ENCODE assay signal across 13 cellular contexts in genomic region chr5:5755888-5756287, GRCh38.
DNase-seq lines count a peak whose midpoint lies in the region; ATAC-seq and TF ChIP-seq lines count a peak whose summit lies in the region.
"Had no signal": no experiment of that assay in that cellular context is flagged by ENCODE, and none has a peak within 500 bp of the region (broad histone marks: within the 10 kb centered on the region; RNA-seq: fewer than 3 reads in every experiment).

No MANE protein-coding gene starts in this region.

- H3K36me3 ChIP-seq in BLaER1 treated with 17β-estradiol and CSF1 and Interleukin-3, amounts not matched to agents 10 nM and 100 nM, result no peaks in the 10 kb centered on the region
- no peaks in the 10 kb centered on the region for H3K36me3 ChIP-seq in GM23338 (ENCODE audit: insufficient read depth)
- H3K36me3 ChIP-seq: right lobe of liver had no signal

- H3K9me3 ChIP-seq in BLaER1 treated with 17β-estradiol and CSF1 and Interleukin-3, amounts not matched to agents 10 nM and 100 nM (replicated peaks in 1 of 11), result no peaks in the 10 kb centered on the region
- H3K9me3 ChIP-seq: right lobe of liver had no signal

- H3K4me3 Mint-ChIP-seq in GM23338, result no peak overlapping the region
- H3K4me3 Mint-ChIP-seq: activated T-cell treated with anti-CD3 and anti-CD28 coated beads, Interleukin-2, amount 50 U/mL, for 4 hours; effector memory CD8-positive, alpha-beta T cell; natural killer cell had no signal

- H3K27ac Mint-ChIP-seq in GM23338, result no peak overlapping the region
- H3K27ac Mint-ChIP-seq: effector memory CD8-positive, alpha-beta T cell; natural killer cell had no signal

- no peak for DNase-seq in inferior parietal cortex (ENCODE audit: extremely low spot score)
- DNase-seq in CD1c-positive myeloid dendritic cell (ENCODE audit: extremely low spot score), result no peak
- no peak for DNase-seq in GM23338 (ENCODE audit: low spot score)
- DNase-seq in amygdala (lab: John Stamatoyannopoulos, UW), result no peak
- DNase-seq: activated T-cell treated with anti-CD3 and anti-CD28 coated beads, Interleukin-2, amount 50 U/mL, for 4 hours; effector memory CD8-positive, alpha-beta T cell; left cardiac atrium; natural killer cell; right lobe of liver had no signal

- no peaks in the 10 kb centered on the region for H3K27me3 ChIP-seq in BLaER1 treated with 17β-estradiol and CSF1 and Interleukin-3, amounts not matched to agents 10 nM and 100 nM
- no peaks in the 10 kb centered on the region for H3K27me3 ChIP-seq in GM23338 (ENCODE audit: insufficient read depth)
- H3K27me3 ChIP-seq: right lobe of liver had no signal

- H3K4me1 Mint-ChIP-seq in GM23338, result peaks cover 3% of the 10 kb centered on the region; the same call in 1 of the 3 replicates
- H3K4me1 Mint-ChIP-seq: natural killer cell had no signal

- H3K4me2 ChIP-seq in BLaER1 treated with 17β-estradiol and CSF1 and Interleukin-3, amounts not matched to agents 10 nM and 100 nM, result peak overlapping the region in 7 of 11 experiments; percentile 13 to 31 (median 26); a peak in 8 of 22 replicates
- H3K4me2 ChIP-seq in GM23338, result no peak overlapping the region

- no peak overlapping the region for H3K27ac ChIP-seq in BLaER1 treated with 17β-estradiol and CSF1 and Interleukin-3, amounts not matched to agents 10 nM and 100 nM
- H3K27ac ChIP-seq in GM23338 (ENCODE audit: low read depth), result no peak overlapping the region
- H3K27ac ChIP-seq: right lobe of liver had no signal

- no peak for TF ChIP-seq CTCF in GM23338 (conservative IDR thresholded peaks at IDR 0.05; ENCODE audit: low read depth in 2 of 2)

- H4K20me1 ChIP-seq in BLaER1 treated with 17β-estradiol and CSF1 and Interleukin-3, amounts not matched to agents 10 nM and 100 nM, result no peaks in the 10 kb centered on the region
- no peaks in the 10 kb centered on the region for H4K20me1 ChIP-seq in GM23338 (replicated peaks; ENCODE audit: insufficient read depth)

- ATAC-seq in GM19351 (IDR thresholded peaks at IDR 0.05; ENCODE audit: unreplicated experiment), result peak; percentile 37
- peak; percentile 46 for ATAC-seq in HG02610 (IDR thresholded peaks at IDR 0.05; ENCODE audit: unreplicated experiment)
- ATAC-seq in HG03354 (IDR thresholded peaks at IDR 0.05; ENCODE audit: poor library complexity, severe bottlenecking, unreplicated experiment), result peak; percentile 47
- ATAC-seq in GM23338, result no peak
- ATAC-seq: activated T-cell treated with anti-CD3 and anti-CD28 coated beads, Interleukin-2, amount 50 U/mL, for 4 hours; effector memory CD8-positive, alpha-beta T cell; left cardiac atrium; natural killer cell; right lobe of liver had no signal

- H3F3A ChIP-seq in GM23338 (replicated peaks; ENCODE audit: low read depth), result no peaks in the 10 kb centered on the region

- peaks cover 0 to 16% (median 8%) of the 10 kb centered on the region in 10 experiments; a peak in 13 of 20 replicates for H3K4me1 ChIP-seq in BLaER1 treated with 17β-estradiol and CSF1 and Interleukin-3, amounts not matched to agents 10 nM and 100 nM
- H3K4me1 ChIP-seq in GM23338 (ENCODE audit: insufficient read depth), result no peaks in the 10 kb centered on the region
- H3K4me1 ChIP-seq: right lobe of liver had no signal

- H3K9ac ChIP-seq in BLaER1 treated with 17β-estradiol and CSF1 and Interleukin-3, amounts not matched to agents 10 nM and 100 nM, result no peak overlapping the region

- H3K79me2 ChIP-seq in GM23338 (replicated peaks; ENCODE audit: insufficient read depth), result no peaks in the 10 kb centered on the region

- no peaks in the 10 kb centered on the region for H3K36me3 Mint-ChIP-seq in GM23338 (ENCODE audit: low read depth)
- H3K36me3 Mint-ChIP-seq: natural killer cell had no signal

- peaks cover 1% of the 10 kb centered on the region for H3K27me3 Mint-ChIP-seq in GM23338 (ENCODE audit: insufficient read depth, low read depth, poor library complexity)

- no peaks in the 10 kb centered on the region for H3K9me3 Mint-ChIP-seq in GM23338
- H3K9me3 Mint-ChIP-seq: activated T-cell treated with anti-CD3 and anti-CD28 coated beads, Interleukin-2, amount 50 U/mL, for 4 hours; effector memory CD8-positive, alpha-beta T cell had no signal

- H2AFZ ChIP-seq in GM23338, result no peak overlapping the region

- H3K9me2 ChIP-seq in GM23338 (ENCODE audit: insufficient read depth), result peaks cover 8% of the 10 kb centered on the region

- no peak overlapping the region for H3K4me3 ChIP-seq in BLaER1 treated with 17β-estradiol and CSF1 and Interleukin-3, amounts not matched to agents 10 nM and 100 nM
- H3K4me3 ChIP-seq in GM23338, result no peak overlapping the region
- H3K4me3 ChIP-seq: right lobe of liver had no signal

TF ChIP-seq in GM23338, 12 proteins besides CTCF, POLR2A, EP300 and RAD21 (continues in another document):
- TF ChIP-seq NANOG (IDR thresholded peaks at IDR 0.05; ENCODE audit: borderline replicate concordance) (no peak), POLR2AphosphoS5 (IDR thresholded peaks at IDR 0.05; ENCODE audit: low read depth) (no peak), ZNF331 (CRISPR knock-in tag; IDR thresholded peaks at IDR 0.05; ENCODE audit: low read depth) (no peak), ETS1 (IDR thresholded peaks at IDR 0.05) (no peak)
- TF ChIP-seq, protein P1, sequence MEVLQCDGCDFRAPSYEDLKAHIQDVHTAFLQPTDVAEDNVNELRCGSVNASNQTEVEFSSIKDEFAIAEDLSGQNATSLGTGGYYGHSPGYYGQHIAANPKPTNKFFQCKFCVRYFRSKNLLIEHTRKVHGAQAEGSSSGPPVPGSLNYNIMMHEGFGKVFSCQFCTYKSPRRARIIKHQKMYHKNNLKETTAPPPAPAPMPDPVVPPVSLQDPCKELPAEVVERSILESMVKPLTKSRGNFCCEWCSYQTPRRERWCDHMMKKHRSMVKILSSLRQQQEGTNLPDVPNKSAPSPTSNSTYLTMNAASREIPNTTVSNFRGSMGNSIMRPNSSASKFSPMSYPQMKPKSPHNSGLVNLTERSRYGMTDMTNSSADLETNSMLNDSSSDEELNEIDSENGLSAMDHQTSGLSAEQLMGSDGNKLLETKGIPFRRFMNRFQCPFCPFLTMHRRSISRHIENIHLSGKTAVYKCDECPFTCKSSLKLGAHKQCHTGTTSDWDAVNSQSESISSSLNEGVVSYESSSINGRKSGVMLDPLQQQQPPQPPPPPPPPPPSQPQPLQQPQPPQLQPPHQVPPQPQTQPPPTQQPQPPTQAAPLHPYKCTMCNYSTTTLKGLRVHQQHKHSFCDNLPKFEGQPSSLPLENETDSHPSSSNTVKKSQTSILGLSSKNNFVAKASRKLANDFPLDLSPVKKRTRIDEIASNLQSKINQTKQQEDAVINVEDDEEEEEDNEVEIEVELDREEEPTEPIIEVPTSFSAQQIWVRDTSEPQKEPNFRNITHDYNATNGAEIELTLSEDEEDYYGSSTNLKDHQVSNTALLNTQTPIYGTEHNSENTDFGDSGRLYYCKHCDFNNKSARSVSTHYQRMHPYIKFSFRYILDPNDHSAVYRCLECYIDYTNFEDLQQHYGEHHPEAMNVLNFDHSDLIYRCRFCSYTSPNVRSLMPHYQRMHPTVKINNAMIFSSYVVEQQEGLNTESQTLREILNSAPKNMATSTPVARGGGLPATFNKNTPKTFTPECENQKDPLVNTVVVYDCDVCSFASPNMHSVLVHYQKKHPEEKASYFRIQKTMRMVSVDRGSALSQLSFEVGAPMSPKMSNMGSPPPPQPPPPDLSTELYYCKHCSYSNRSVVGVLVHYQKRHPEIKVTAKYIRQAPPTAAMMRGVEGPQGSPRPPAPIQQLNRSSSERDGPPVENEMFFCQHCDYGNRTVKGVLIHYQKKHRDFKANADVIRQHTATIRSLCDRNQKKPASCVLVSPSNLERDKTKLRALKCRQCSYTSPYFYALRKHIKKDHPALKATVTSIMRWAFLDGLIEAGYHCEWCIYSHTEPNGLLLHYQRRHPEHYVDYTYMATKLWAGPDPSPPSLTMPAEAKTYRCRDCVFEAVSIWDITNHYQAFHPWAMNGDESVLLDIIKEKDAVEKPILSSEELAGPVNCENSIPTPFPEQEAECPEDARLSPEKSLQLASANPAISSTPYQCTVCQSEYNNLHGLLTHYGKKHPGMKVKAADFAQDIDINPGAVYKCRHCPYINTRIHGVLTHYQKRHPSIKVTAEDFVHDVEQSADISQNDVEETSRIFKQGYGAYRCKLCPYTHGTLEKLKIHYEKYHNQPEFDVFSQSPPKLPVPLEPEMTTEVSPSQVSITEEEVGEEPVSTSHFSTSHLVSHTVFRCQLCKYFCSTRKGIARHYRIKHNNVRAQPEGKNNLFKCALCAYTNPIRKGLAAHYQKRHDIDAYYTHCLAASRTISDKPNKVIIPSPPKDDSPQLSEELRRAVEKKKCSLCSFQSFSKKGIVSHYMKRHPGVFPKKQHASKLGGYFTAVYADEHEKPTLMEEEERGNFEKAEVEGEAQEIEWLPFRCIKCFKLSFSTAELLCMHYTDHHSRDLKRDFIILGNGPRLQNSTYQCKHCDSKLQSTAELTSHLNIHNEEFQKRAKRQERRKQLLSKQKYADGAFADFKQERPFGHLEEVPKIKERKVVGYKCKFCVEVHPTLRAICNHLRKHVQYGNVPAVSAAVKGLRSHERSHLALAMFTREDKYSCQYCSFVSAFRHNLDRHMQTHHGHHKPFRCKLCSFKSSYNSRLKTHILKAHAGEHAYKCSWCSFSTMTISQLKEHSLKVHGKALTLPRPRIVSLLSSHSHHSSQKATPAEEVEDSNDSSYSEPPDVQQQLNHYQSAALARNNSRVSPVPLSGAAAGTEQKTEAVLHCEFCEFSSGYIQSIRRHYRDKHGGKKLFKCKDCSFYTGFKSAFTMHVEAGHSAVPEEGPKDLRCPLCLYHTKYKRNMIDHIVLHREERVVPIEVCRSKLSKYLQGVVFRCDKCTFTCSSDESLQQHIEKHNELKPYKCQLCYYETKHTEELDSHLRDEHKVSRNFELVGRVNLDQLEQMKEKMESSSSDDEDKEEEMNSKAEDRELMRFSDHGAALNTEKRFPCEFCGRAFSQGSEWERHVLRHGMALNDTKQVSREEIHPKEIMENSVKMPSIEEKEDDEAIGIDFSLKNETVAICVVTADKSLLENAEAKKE (CRISPR knock-in tag; IDR thresholded peaks at IDR 0.05), result no peak
